ENCODE assay signal across 8 cellular contexts in the genomic region with DNA sequence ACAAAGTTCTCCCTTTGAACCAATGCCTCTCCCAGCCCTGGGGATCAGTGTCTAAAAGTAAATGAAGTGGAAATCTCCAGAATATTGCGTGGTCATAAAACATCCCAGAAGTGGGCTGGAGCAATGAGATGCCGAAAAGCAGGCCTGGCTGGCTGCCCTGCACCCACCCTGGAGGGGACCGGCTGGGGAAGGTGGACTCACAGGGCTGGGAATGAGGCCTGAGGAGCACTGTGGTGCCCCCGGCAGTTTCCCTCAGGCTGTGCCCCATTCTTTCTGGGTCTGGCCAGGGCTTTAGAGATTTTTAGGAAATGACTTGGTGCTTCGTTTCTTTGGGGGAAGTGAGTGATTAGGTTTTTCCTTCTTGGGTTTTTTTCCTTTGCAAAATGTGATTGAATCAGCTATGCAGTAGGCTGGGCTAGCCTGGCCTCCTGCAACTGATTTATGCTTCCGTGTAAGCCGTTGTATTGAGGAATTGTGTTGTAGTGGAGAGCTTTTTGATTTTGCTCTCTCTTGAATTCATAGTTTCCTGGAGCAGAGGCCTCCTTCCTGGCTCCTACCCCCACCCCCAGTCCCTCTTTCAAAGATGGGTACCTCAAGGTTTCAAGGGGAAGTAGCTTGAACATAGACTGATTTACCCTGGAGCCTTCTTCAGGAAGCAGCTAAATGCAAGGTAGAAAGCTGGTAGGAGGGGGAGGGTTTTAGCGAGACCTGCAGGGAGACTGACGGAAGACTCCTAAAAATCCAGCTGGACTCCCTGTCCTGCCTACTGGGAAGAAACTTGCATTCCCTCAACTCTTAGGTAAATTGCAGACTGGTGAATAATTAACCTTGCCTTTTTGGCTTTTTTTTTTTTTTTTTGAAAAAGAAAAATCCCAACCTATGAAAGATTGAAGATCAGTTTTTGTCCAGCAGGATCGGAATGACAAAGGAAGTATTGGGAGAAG.
DNase-seq lines count a peak whose midpoint lies in the region; ATAC-seq and TF ChIP-seq lines count a peak whose summit lies in the region.

No MANE protein-coding gene starts in this region.

- H3K36me3 ChIP-seq in BLaER1 (no peaks in the 10 kb centered on the region), MG63 (peaks cover 71% of the 10 kb centered on the region), adrenal gland (replicated peaks in 1 of 2) (no peaks in the 10 kb centered on the region)
- H3K36me3 ChIP-seq in naive thymus-derived CD4-positive, alpha-beta T cell (ENCODE audit: control insufficient read depth in 2 of 3, insufficient read depth in 3 of 3, low read length in 3 of 3): no peaks in the 10 kb centered on the region

- ATAC-seq in naive thymus-derived CD4-positive, alpha-beta T cell: no peak
- no peak for ATAC-seq in GM19328 (IDR thresholded peaks at IDR 0.05; ENCODE audit: unreplicated experiment)

- peak; percentile 73 for DNase-seq in MG63
- no peak for DNase-seq in naive thymus-derived CD4-positive, alpha-beta T cell
- no peak for DNase-seq in adrenal gland
- DNase-seq in DMS53 (lab: John Stamatoyannopoulos, UW): no peak
- no peak for DNase-seq in NCI-H526 (lab: John Stamatoyannopoulos, UW)

- intact Hi-C loops in dendritic cell treated with granulocyte-macrophage colony-stimulating factor and Interleukin-4, amounts not matched to agents 40 ng/mL and 50 ng/mL, for 4 days (cut with micrococcal nuclease): no loop called here
- intact Hi-C loops in naive thymus-derived CD4-positive, alpha-beta T cell (cut with micrococcal nuclease): no loop called here
- intact Hi-C loops in adrenal gland (cut with DNase I): no loop called here

- peaks cover 58% of the 10 kb centered on the region for H3K4me1 Mint-ChIP-seq in dendritic cell treated with granulocyte-macrophage colony-stimulating factor and Interleukin-4, amounts not matched to agents 40 ng/mL and 50 ng/mL, for 4 days (ENCODE audit: low read depth)
- H3K4me1 Mint-ChIP-seq in naive thymus-derived CD4-positive, alpha-beta T cell: peaks cover 7 to 26% (median 16%) of the 10 kb centered on the region in 7 donors

- H3K9me3 ChIP-seq in BLaER1 (no peaks in the 10 kb centered on the region), MG63 (no peaks in the 10 kb centered on the region), adrenal gland (replicated peaks in 1 of 3) (no peaks in the 10 kb centered on the region)
- no peaks in the 10 kb centered on the region for H3K9me3 ChIP-seq in naive thymus-derived CD4-positive, alpha-beta T cell (ENCODE audit: control insufficient read depth in 2 of 3, low read length in 3 of 3)

- H3K27me3 ChIP-seq in BLaER1: no peaks in the 10 kb centered on the region
- H3K27me3 ChIP-seq in MG63: no peaks in the 10 kb centered on the region
- no peaks in the 10 kb centered on the region for H3K27me3 ChIP-seq in naive thymus-derived CD4-positive, alpha-beta T cell (ENCODE audit: control insufficient read depth in 2 of 2, insufficient read depth in 2 of 2, low read length in 2 of 2)
- no peaks in the 10 kb centered on the region for H3K27me3 ChIP-seq in adrenal gland

- 60 to 72% (median 66%) methylated on average over 10 of the region's 10 CpGs for WGBS in adrenal gland, 4 donors

- H3K4me1 ChIP-seq in BLaER1 (peaks cover 79% of the 10 kb centered on the region), adrenal gland (replicated peaks in 1 of 2) (peaks cover 6 to 35% of the 10 kb centered on the region in 2 donors)
- H3K4me1 ChIP-seq in naive thymus-derived CD4-positive, alpha-beta T cell (ENCODE audit: control insufficient read depth in 2 of 2, insufficient read depth in 2 of 2, low read length in 2 of 2): peaks cover 0 to 6% of the 10 kb centered on the region in 2 donors

- peak overlapping the region; percentile 65 for H3K27ac Mint-ChIP-seq in dendritic cell treated with granulocyte-macrophage colony-stimulating factor and Interleukin-4, amounts not matched to agents 40 ng/mL and 50 ng/mL, for 4 days
- H3K27ac Mint-ChIP-seq in naive thymus-derived CD4-positive, alpha-beta T cell: no peak overlapping the region

- no peaks in the 10 kb centered on the region for H3K36me3 Mint-ChIP-seq in dendritic cell treated with granulocyte-macrophage colony-stimulating factor and Interleukin-4, amounts not matched to agents 40 ng/mL and 50 ng/mL, for 4 days (ENCODE audit: low read depth)
- H3K36me3 Mint-ChIP-seq in naive thymus-derived CD4-positive, alpha-beta T cell: no peaks in the 10 kb centered on the region

- H4K20me1 ChIP-seq in BLaER1: no peaks in the 10 kb centered on the region

- no peak for TF ChIP-seq POLR2A in adrenal gland (IDR thresholded peaks at IDR 0.05)

- peaks cover 7% of the 10 kb centered on the region for H3K27me3 Mint-ChIP-seq in dendritic cell treated with granulocyte-macrophage colony-stimulating factor and Interleukin-4, amounts not matched to agents 40 ng/mL and 50 ng/mL, for 4 days
- H3K27me3 Mint-ChIP-seq in naive thymus-derived CD4-positive, alpha-beta T cell: peaks cover 0 to 34% (median 0%) of the 10 kb centered on the region in 5 donors

- POLR2A ChIA-PET in naive thymus-derived CD4-positive, alpha-beta T cell (lab: Charles Lee): no interaction called here

- peak overlapping the region; percentile 96 for H3K4me2 ChIP-seq in BLaER1

- TF ChIP-seq CTCF in adrenal gland (IDR thresholded peaks at IDR 0.05): no peak

- H3K27ac ChIP-seq in BLaER1: peak overlapping the region; percentile 47; the same call in 1 of the 2 replicates
- H3K27ac ChIP-seq in naive thymus-derived CD4-positive, alpha-beta T cell (ENCODE audit: low read depth, low read length): no peak overlapping the region
- H3K27ac ChIP-seq in adrenal gland: peak overlapping the region in 1 of 5 donors; percentile 97

- H3K9ac ChIP-seq in BLaER1: peak overlapping the region; percentile 59; the same call in 1 of the 2 replicates

- H3K4me3 ChIP-seq in BLaER1 (peak overlapping the region; percentile 31; the same call in 1 of the 2 replicates), MG63 (peak overlapping the region; percentile 90), adrenal gland (peak overlapping the region in 1 of 4 donors; percentile 80)
- H3K4me3 ChIP-seq in naive thymus-derived CD4-positive, alpha-beta T cell (ENCODE audit: low read length): no peak overlapping the region

- no peaks in the 10 kb centered on the region for H3K9me3 Mint-ChIP-seq in dendritic cell treated with granulocyte-macrophage colony-stimulating factor and Interleukin-4, amounts not matched to agents 40 ng/mL and 50 ng/mL, for 4 days
- H3K9me3 Mint-ChIP-seq in naive thymus-derived CD4-positive, alpha-beta T cell: no peaks in the 10 kb centered on the region

- CTCF ChIA-PET in naive thymus-derived CD4-positive, alpha-beta T cell (lab: Charles Lee): interaction anchor here (1.5 kb wide), 1 partner anchor 27 kb away, joined by 3 read pairs; no protein-coding TSS in a partner anchor

- H3K4me3 Mint-ChIP-seq in dendritic cell treated with granulocyte-macrophage colony-stimulating factor and Interleukin-4, amounts not matched to agents 40 ng/mL and 50 ng/mL, for 4 days: peak overlapping the region; percentile 40
- peak overlapping the region in 7 of 10 donors; percentile 4 to 77 (median 25) for H3K4me3 Mint-ChIP-seq in naive thymus-derived CD4-positive, alpha-beta T cell
